Comparison of ENCODE assay signal across 19 cellular contexts in the genomic region with DNA sequence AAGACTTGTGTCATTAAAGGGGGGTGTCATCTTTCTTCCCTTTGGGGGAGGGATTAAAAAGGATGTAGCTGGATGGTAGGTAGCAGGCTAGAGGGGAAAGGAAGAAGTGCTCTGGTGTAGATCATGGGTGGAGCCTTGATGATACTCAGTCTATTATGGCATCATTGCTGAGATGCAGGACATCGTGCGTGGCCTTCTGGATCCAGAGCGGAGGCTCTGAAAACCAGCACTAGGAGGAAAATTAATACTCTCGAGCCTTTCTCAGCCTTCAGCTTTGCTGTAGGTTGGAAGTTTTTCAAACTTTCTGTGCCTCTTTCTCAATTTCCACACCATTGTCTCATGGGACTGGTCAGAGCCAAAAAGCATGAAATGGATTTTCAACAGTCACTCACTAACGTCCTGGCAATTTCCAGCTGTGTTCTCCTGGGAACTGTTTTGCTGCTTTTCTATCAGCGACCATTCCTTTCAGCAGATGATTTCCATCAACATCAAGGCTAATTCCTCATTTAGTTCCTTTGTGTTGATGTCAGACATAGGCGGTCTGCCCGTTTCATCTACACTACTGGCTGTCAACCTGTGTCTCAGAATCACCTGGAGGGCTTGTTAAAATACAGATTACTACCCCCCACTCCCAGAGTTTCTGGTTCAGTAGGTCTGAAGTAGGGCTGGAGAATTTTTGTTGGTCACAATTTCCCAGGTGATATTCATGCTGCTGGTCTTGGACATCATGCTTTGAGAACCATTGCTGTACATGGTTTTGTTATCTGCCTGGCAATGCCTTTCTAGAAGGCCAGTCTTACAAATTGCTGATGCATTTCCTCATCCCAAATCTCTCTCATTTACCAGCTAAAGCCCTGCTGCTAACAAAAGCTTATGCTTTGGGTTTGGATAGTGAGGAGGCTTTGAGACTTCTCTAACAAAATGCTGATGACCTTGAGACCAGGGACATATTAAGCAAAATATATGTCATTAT. TPM values are rescaled to one million over a fixed set of nuclear protein-coding genes. Genes with fewer than 3 reads are reported as not detected.
"Had no signal": no experiment of that assay in that cellular context is flagged by ENCODE, and none has a peak within 500 bp of the region (broad histone marks: within the 10 kb centered on the region; RNA-seq: fewer than 3 reads in every experiment).

No MANE protein-coding gene starts in this region.

- DNase-seq: activated CD4-positive, alpha-beta T cell treated with anti-CD3 and anti-CD28 coated beads, Interleukin-2, amount 50 U/mL, for 4 hours; activated effector memory CD4-positive, alpha-beta T cell treated with anti-CD3 and anti-CD28 coated beads, Interleukin-2, amount 50 U/mL, for 16 hours; activated naive CD4-positive, alpha-beta T cell treated with anti-CD3 and anti-CD28 coated beads, Interleukin-2, amount 50 U/mL, for 16 hours; activated T-cell treated with anti-CD3 and anti-CD28 coated beads, Interleukin-2, amount 50 U/mL, for 72 hours; aorta; hypothalamus; islet precursor cell; small intestine; stimulated activated CD4-positive, alpha-beta T cell treated with anti-CD3 and anti-CD28 coated beads, Interleukin-15, amount 100 ng/mL, for 24 hours; stimulated activated CD4-positive, alpha-beta T cell treated with anti-CD3 and anti-CD28 coated beads, Interleukin-2, amount 100 ng/mL, for 48 hours; stomach; trophoblast cell had no signal

- FAIRE-seq: small intestine had no signal

- H3K4me3 Mint-ChIP-seq: activated T-cell treated with anti-CD3 and anti-CD28 coated beads, Interleukin-2, amount 50 U/mL, for 72 hours; neural crest cell had no signal

- H3K27ac Mint-ChIP-seq: activated T-cell treated with anti-CD3 and anti-CD28 coated beads, Interleukin-2, amount 50 U/mL, for 72 hours; progenitor cell of endocrine pancreas had no signal

- H3K4me3 ChIP-seq: coronary artery, stomach had no signal

- H3K27ac ChIP-seq: coronary artery, stomach had no signal

- H3K36me3 ChIP-seq: stomach had no signal

- H3K9me3 ChIP-seq: stomach had no signal

- ATAC-seq: activated T-cell treated with anti-CD3 and anti-CD28 coated beads, Interleukin-2, amount 50 U/mL, for 72 hours; esophagus mucosa; left lobe of liver had no signal

- H3K9me3 Mint-ChIP-seq: activated T-cell treated with anti-CD3 and anti-CD28 coated beads, Interleukin-2, amount 50 U/mL, for 72 hours; neural crest cell had no signal

RNA-seq across cellular contexts. Expression of gene CACNA1E, which starts 7.7 kb away (rescaled TPM):
- total RNA-seq: activated CD8-positive, alpha-beta memory T cell treated with anti-CD3 and anti-CD28 coated beads for 36 hours; fibroblast of villous mesenchyme had no signal
- polyA plus RNA-seq: aorta had no signal
